8 cellular contexts compared by ENCODE assay signal in genomic region chr5:73564018-73564417, GRCh38. TPM values are rescaled to one million over a fixed set of nuclear protein-coding genes. Genes with fewer than 3 reads are reported as not detected.
DNase-seq lines count a peak whose midpoint lies in the region; ATAC-seq, FAIRE-seq and TF ChIP-seq lines count a peak whose summit lies in the region.

No MANE protein-coding gene starts in this region.

- no peaks in the 10 kb centered on the region for H3K27me3 ChIP-seq in mammary epithelial cell (ENCODE audit: insufficient read depth, low read length)
- H3K27me3 ChIP-seq in naive thymus-derived CD4-positive, alpha-beta T cell (ENCODE audit: control insufficient read depth in 2 of 2, insufficient read depth in 2 of 2, low read length in 2 of 2) = no peaks in the 10 kb centered on the region

- H3K9ac ChIP-seq in mammary epithelial cell (ENCODE audit: insufficient read depth, low read length) = peak overlapping the region; percentile 97

- intact Hi-C loops in mammary epithelial cell (cut with micrococcal nuclease) = loop anchor here (2.0 kb wide), 1 partner anchor 45 kb away; no protein-coding TSS in a partner anchor
- intact Hi-C loops in naive thymus-derived CD4-positive, alpha-beta T cell (cut with micrococcal nuclease) = loop anchor here (1.0 to 10.0 kb wide), 7 partner anchors 607 to 1979 kb away; partner anchors contain the start of genes ENC1 (in 1 of the 2), FCHO2 (in 1 of the 2), GFM2 (in 1 of the 2) and HMGCR (in 1 of the 2)

- H3K27ac ChIP-seq in mammary epithelial cell (ENCODE audit: insufficient read depth, low read depth, low read length) = peak overlapping the region; percentile 88
- H3K27ac ChIP-seq in naive thymus-derived CD4-positive, alpha-beta T cell (ENCODE audit: low read depth, low read length) = peak overlapping the region; percentile 95

- in situ Hi-C loops in mammary epithelial cell (cut with MboI; ENCODE audit: low sequenced_read_pairs in 2 of 2) = no loop called here

- no peaks in the 10 kb centered on the region for H3K9me3 Mint-ChIP-seq in IgD-negative memory B cell
- peaks cover 0 to 8% (median 0%) of the 10 kb centered on the region in 11 donors for H3K9me3 Mint-ChIP-seq in naive thymus-derived CD4-positive, alpha-beta T cell

- H3K4me3 ChIP-seq in AG10803 (ENCODE audit: low read length) (peak overlapping the region; percentile 93), mammary epithelial cell (replicated peaks in 1 of 3; ENCODE audit: insufficient read depth in 1 of 3, low read depth in 2 of 3, low read length in 3 of 3) (peak overlapping the region; percentile 82 to 95 (median 85))
- H3K4me3 ChIP-seq in naive thymus-derived CD4-positive, alpha-beta T cell (ENCODE audit: low read length) = peak overlapping the region; percentile 71

- DNase-seq in AG10803 (ENCODE audit: low read depth) (no peak), mammary epithelial cell (no peak), HTR-8/SVneo (ENCODE audit: insufficient read length, low spot score) (no peak), NK-92 (lab: John Stamatoyannopoulos, UW; ENCODE audit: unreplicated experiment) (no peak)
- no peak for DNase-seq in naive thymus-derived CD4-positive, alpha-beta T cell

- POLR2A ChIA-PET in naive thymus-derived CD4-positive, alpha-beta T cell (lab: Charles Lee) = interaction anchor here (4.0 kb wide), 1 partner anchor 65 kb away, joined by 29 read pairs; the partner anchor contains the start of gene BTF3

- H3K36me3 Mint-ChIP-seq in IgD-negative memory B cell = peaks cover 11% of the 10 kb centered on the region
- peaks cover 3 to 17% (median 13%) of the 10 kb centered on the region in 5 donors for H3K36me3 Mint-ChIP-seq in naive thymus-derived CD4-positive, alpha-beta T cell

- FAIRE-seq in HTR-8/SVneo (lab: Jason Lieb, UNC) = no peak

- H3K4me1 Mint-ChIP-seq in IgD-negative memory B cell = peaks cover 21 to 37% (median 30%) of the 10 kb centered on the region in 3 donors
- H3K4me1 Mint-ChIP-seq in naive thymus-derived CD4-positive, alpha-beta T cell = peaks cover 22 to 68% (median 53%) of the 10 kb centered on the region in 7 donors

- peak overlapping the region; percentile 70 for H2AFZ ChIP-seq in mammary epithelial cell (ENCODE audit: low read depth, low read length)

- no peaks in the 10 kb centered on the region for H3K9me3 ChIP-seq in mammary epithelial cell (replicated peaks; ENCODE audit: insufficient read depth, low read length)
- H3K9me3 ChIP-seq in naive thymus-derived CD4-positive, alpha-beta T cell (ENCODE audit: control insufficient read depth in 2 of 3, low read length in 3 of 3) = no peaks in the 10 kb centered on the region

- TF ChIP-seq CTCF in AG10803 (conservative IDR thresholded peaks at IDR 0.05; ENCODE audit: low read length) = no peak
- TF ChIP-seq CTCF in mammary epithelial cell (conservative IDR thresholded peaks at IDR 0.05 in 1 of 2, IDR thresholded peaks at IDR 0.05 in 1 of 2; ENCODE audit: extremely low read depth in 1 of 2, insufficient read depth in 1 of 2, low read depth in 1 of 2, low read length in 2 of 2) = no peak

- H3K27ac Mint-ChIP-seq in IgD-negative memory B cell = peak overlapping the region; percentile 99 to 100 (median 99)
- peak overlapping the region; percentile 96 to 100 (median 99) for H3K27ac Mint-ChIP-seq in naive thymus-derived CD4-positive, alpha-beta T cell

- H3K4me1 ChIP-seq in mammary epithelial cell (ENCODE audit: insufficient read depth, low read length) = peaks cover 11% of the 10 kb centered on the region
- peaks cover 11 to 26% of the 10 kb centered on the region in 2 donors for H3K4me1 ChIP-seq in naive thymus-derived CD4-positive, alpha-beta T cell (ENCODE audit: control insufficient read depth in 2 of 2, insufficient read depth in 2 of 2, low read length in 2 of 2)

- peak overlapping the region; percentile 92 to 99 (median 98) for H3K4me3 Mint-ChIP-seq in IgD-negative memory B cell
- peak overlapping the region; percentile 91 to 100 (median 98) for H3K4me3 Mint-ChIP-seq in naive thymus-derived CD4-positive, alpha-beta T cell

- dilution Hi-C loops in mammary epithelial cell (cut with HindIII; ENCODE audit: low sequenced_read_pairs) = no loop called here

- no peaks in the 10 kb centered on the region for H4K20me1 ChIP-seq in mammary epithelial cell (ENCODE audit: insufficient read depth, low read length)

- CTCF ChIA-PET in mammary epithelial cell (lab: Charles Lee; ENCODE audit: low non-redundant PET) = interaction anchor here (0.6 kb wide), 2 partner anchors 19 to 43 kb away, joined by 4 to 5 read pairs; no protein-coding TSS in a partner anchor
- CTCF ChIA-PET in naive thymus-derived CD4-positive, alpha-beta T cell (lab: Charles Lee) = interaction anchor here (1.2 to 1.4 kb wide), 2 partner anchors 27 to 64 kb away, joined by 3 to 4 read pairs; no protein-coding TSS in a partner anchor

- no peaks in the 10 kb centered on the region for H3K27me3 Mint-ChIP-seq in IgD-negative memory B cell
- peaks cover 0 to 3% (median 0%) of the 10 kb centered on the region in 5 donors for H3K27me3 Mint-ChIP-seq in naive thymus-derived CD4-positive, alpha-beta T cell

- H3K36me3 ChIP-seq in mammary epithelial cell (ENCODE audit: insufficient read depth, low read length) = peaks cover 8% of the 10 kb centered on the region
- H3K36me3 ChIP-seq in naive thymus-derived CD4-positive, alpha-beta T cell (ENCODE audit: control insufficient read depth in 2 of 3, insufficient read depth in 3 of 3, low read length in 3 of 3) = peaks cover under 1 to 22% (median 8%) of the 10 kb centered on the region in 3 experiments

- WGBS in mammary epithelial cell (ENCODE audit: low coverage, missing lambda C conversion rate) = 3% methylated on average over 3 of the region's 3 CpGs

- H3K79me2 ChIP-seq in mammary epithelial cell (ENCODE audit: insufficient read depth, low read length) = peaks cover 56% of the 10 kb centered on the region

- BruUV-seq in mammary epithelial cell (replicated peaks; lab: Mats Ljungman, UMichigan) = no TSS peak

- no peak for ATAC-seq in naive thymus-derived CD4-positive, alpha-beta T cell
- ATAC-seq in GM19023 (IDR thresholded peaks at IDR 0.05; ENCODE audit: unreplicated experiment) (no peak), GM18519 (IDR thresholded peaks at IDR 0.05; ENCODE audit: low FRiP score, unreplicated experiment) (no peak)

- H3K4me2 ChIP-seq in mammary epithelial cell (ENCODE audit: insufficient read depth, low read depth, low read length) = peak overlapping the region; percentile 97

RNA-seq across cellular contexts. Expression of gene ANKRA2, which starts 1.4 kb away (rescaled TPM):
- 19.3 TPM for polyA plus RNA-seq in IgD-negative memory B cell
- 10 to 100 TPM; 17.5 to 25.3 TPM for total RNA-seq in mammary epithelial cell
- polyA plus RNA-seq in mammary epithelial cell = 6.3 TPM
- polyA minus RNA-seq in mammary epithelial cell = 2.4 TPM
- 10 to 100 TPM; 22.7 to 57.8 (median 41.5) TPM for total RNA-seq in naive thymus-derived CD4-positive, alpha-beta T cell
- polyA plus RNA-seq in naive thymus-derived CD4-positive, alpha-beta T cell = 10 to 100 TPM; 19.6 to 30.1 TPM

RNA-seq across cellular contexts. Expression of gene UTP15, which starts 1.5 kb away (rescaled TPM):
- 11.0 TPM for polyA plus RNA-seq in IgD-negative memory B cell
- total RNA-seq in mammary epithelial cell = 10 to 100 TPM; 38.7 to 41.5 TPM
- 15.7 TPM for polyA plus RNA-seq in mammary epithelial cell
- polyA minus RNA-seq in mammary epithelial cell = 19.2 TPM
- 10 to 100 TPM; 23.6 to 46.5 (median 25.2) TPM for total RNA-seq in naive thymus-derived CD4-positive, alpha-beta T cell
- polyA plus RNA-seq in naive thymus-derived CD4-positive, alpha-beta T cell = 1 to 10 TPM; 8.1 to 8.8 TPM
